1 cellular context compared by ENCODE assay signal in the genomic region with DNA sequence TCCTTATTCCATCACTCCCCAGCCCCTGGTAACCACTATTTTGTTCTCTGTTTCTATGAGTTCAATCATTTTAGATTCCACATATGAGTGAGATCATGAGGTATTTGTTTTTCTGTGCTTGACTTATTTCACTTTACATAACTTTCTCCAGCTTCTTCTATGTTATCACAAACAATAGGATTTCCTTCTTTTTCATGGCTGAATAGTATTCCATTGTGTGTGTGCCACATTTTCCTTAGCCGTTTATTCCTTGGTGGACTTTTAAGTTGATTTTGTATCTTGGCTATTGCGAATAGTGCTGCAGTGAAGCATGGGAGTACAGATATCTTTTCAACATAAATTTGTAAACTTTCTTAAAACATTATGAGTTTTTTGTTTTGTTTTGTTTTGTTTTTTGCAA.
TF ChIP-seq lines count a peak whose summit lies in the region.

No MANE protein-coding gene starts in this region.

TF ChIP-seq in H1, 55 proteins besides CTCF, POLR2A, EP300 and RAD21:
- TF ChIP-seq SUZ12 (IDR thresholded peaks at IDR 0.05; ENCODE audit: low read length): no peak
- TF ChIP-seq KDM1A (IDR thresholded peaks at IDR 0.05; ENCODE audit: borderline replicate concordance, low read length): 0 out of 2 replicates have a peak, but pooled peaks have one; percentile 48
